In genomic region chr4:84936123-84936522, GRCh38 we compare ENCODE assay signal across 1 cellular context.
TF ChIP-seq lines count a peak whose summit lies in the region.

No MANE protein-coding gene starts in this region.

TF ChIP-seq in HepG2, 621 proteins besides CTCF, POLR2A, EP300 and RAD21:
- TF ChIP-seq NFKB2 (CRISPR knock-in tag; IDR thresholded peaks at IDR 0.05; ENCODE audit: borderline replicate concordance) = no peak
- TF ChIP-seq ZNF121 (CRISPR knock-in tag; IDR thresholded peaks at IDR 0.05) = peak; percentile 51
- TF ChIP-seq ZNF407 (CRISPR knock-in tag; IDR thresholded peaks at IDR 0.05; ENCODE audit: not compliant biosample characterization) = no peak
